ENCODE assay signal across 8 cellular contexts in the genomic region with DNA sequence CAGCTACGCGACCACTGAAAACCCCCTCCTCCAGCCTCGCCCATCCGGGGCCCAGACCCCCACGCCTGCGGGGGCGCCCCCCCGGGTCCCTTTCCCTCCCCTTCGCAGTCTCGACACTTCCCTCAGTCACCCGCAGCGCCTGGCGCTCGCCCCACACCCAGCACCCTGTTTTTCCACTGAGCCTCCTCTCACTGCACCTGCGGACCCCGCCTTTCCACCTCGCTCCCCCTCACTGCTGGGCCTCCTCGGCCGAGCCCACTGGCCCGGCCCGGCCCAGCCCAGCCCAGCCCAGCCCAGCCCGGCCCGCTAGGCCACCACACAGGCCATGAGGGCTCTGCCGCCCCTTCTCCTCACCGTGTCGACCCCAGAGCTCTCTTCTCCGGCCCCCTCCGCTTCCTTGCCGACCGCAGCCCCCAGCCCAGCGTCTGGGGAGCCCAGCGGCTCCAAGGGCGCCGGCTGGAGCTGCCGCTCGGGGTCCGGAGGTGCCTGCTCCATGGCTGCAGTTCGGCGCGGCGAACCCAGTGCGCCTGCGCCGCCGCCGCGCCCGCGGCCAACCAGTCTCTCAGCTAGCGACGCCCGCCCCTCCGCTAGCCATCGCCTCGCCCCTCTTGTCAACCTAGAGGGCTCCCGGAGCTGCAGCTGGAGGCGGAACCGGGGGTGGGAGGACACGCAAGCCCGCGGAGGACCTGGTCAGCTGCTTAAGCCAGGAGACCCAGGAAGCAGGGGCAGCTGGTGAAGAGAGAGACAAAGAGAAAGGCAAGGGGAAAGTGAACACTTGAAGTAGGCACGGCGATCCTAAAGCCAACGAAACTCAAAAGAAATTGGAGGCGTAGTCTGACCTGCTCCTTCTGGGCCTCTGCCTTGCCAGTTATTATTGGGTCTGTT. TPM values are rescaled to one million over a fixed set of nuclear protein-coding genes. Genes with fewer than 3 reads are reported as not detected.
DNase-seq lines count a peak whose midpoint lies in the region; ATAC-seq, FAIRE-seq and TF ChIP-seq lines count a peak whose summit lies in the region.

A gene (minus strand): TSS at position 525 of the 885 bp plus-strand sequence. CDS start 30 bp downstream, at position 495.

- in situ Hi-C loops in GM18951 (cut with MboI; ENCODE audit: low sequenced_read_pairs, unreplicated experiment): no loop called here

- DNase-seq in AG08395 (ENCODE audit: low spot score): peak; percentile 96
- DNase-seq in NCI-H2227 treated with DMSO at 0.1 percent for 48 hours (lab: John Stamatoyannopoulos, UW): peak; percentile 83
- peak; percentile 91 for DNase-seq in WTC11 (ENCODE audit: low spot score)
- peak; percentile 83 for DNase-seq in bronchial epithelial cell (ENCODE audit: low read depth)
- peak; percentile 96 for DNase-seq in iPS-NIHi7 (ENCODE audit: extremely low spot score)
- peak; percentile 78 for DNase-seq in smooth muscle cell (lab: John Stamatoyannopoulos, UW; ENCODE audit: unreplicated experiment)

- H3F3A ChIP-seq in smooth muscle cell (ENCODE audit: low read depth): no peaks in the 10 kb centered on the region

- peaks cover 56% of the 10 kb centered on the region for H3K79me2 ChIP-seq in smooth muscle cell (ENCODE audit: low read depth)

- TF ChIP-seq CTCF in WTC11 (IDR thresholded peaks at IDR 0.05) (no peak), bronchial epithelial cell (IDR thresholded peaks at IDR 0.05; ENCODE audit: insufficient read depth, low read length, severe bottlenecking) (no peak), smooth muscle cell (IDR thresholded peaks at IDR 0.05; ENCODE audit: borderline replicate concordance, insufficient read depth, poor library complexity, severe bottlenecking) (no peak)

- H3K27me3 ChIP-seq in bronchial epithelial cell (ENCODE audit: control insufficient read depth, insufficient read depth, low read length) (no peaks in the 10 kb centered on the region), smooth muscle cell (ENCODE audit: low read depth) (no peaks in the 10 kb centered on the region)

- H3K4me2 ChIP-seq in smooth muscle cell: peak within 1 kb of the TSS; percentile 90

- no peaks in the 10 kb centered on the region for H3K9me3 Mint-ChIP-seq in WTC11

- H3K9me3 ChIP-seq in smooth muscle cell (replicated peaks; ENCODE audit: low read depth): no peaks in the 10 kb centered on the region

- H3K36me3 ChIP-seq in bronchial epithelial cell (ENCODE audit: control insufficient read depth, insufficient read depth, low read length) (no peaks in the 10 kb centered on the region), smooth muscle cell (ENCODE audit: low read depth) (peaks cover 4% of the 10 kb centered on the region)

- H3K4me1 Mint-ChIP-seq in WTC11: peaks cover 10% of the 10 kb centered on the region

- WGBS in smooth muscle cell (ENCODE audit: low lambda C conversion rate): 2% methylated on average over 48 of the region's 65 CpGs

- H3K9ac ChIP-seq in smooth muscle cell (ENCODE audit: low read depth): peak within 1 kb of the TSS; percentile 92

- H3K4me3 Mint-ChIP-seq in WTC11: peak within 1 kb of the TSS; percentile 89

- POLR2A ChIA-PET in WTC11 (lab: Charles Lee): interaction anchor here (0.5 to 1.1 kb wide), 7 partner anchors 10 to 678 kb away, joined by 3 to 11 read pairs (median 3); a partner anchor contains a TSS

- no peak for FAIRE-seq in bronchial epithelial cell (lab: Jason Lieb, UNC)

- H3K4me1 ChIP-seq in smooth muscle cell (ENCODE audit: low read depth): peaks cover 14% of the 10 kb centered on the region

- peaks cover 5% of the 10 kb centered on the region for H3K36me3 Mint-ChIP-seq in WTC11

- peak within 1 kb of the TSS; percentile 73 for H3K27ac ChIP-seq in smooth muscle cell (ENCODE audit: low read depth)

- H3K27ac Mint-ChIP-seq in WTC11: peak within 1 kb of the TSS; percentile 89

- CTCF ChIA-PET in WTC11 (lab: Charles Lee): interaction anchor here (0.6 to 1.4 kb wide), 7 partner anchors 13 to 318 kb away, joined by 3 to 7 read pairs (median 3); no protein-coding TSS in a partner anchor

- ATAC-seq in HG03175 (IDR thresholded peaks at IDR 0.05; ENCODE audit: unreplicated experiment): peak; percentile 83
- peak; percentile 97 for ATAC-seq in WTC11

- H4K20me1 ChIP-seq in smooth muscle cell (ENCODE audit: low read depth): peaks cover 14% of the 10 kb centered on the region

- TF ChIP-seq POLR2A in GM18951 (IDR thresholded peaks at IDR 0.05; ENCODE audit: extremely low read depth, insufficient read depth, insufficient read length): peak; percentile 85

- peak within 1 kb of the TSS; percentile 96 for H2AFZ ChIP-seq in smooth muscle cell (ENCODE audit: low read depth)

- no peaks in the 10 kb centered on the region for H3K27me3 Mint-ChIP-seq in WTC11 (ENCODE audit: low read depth)

- H3K4me3 ChIP-seq in bronchial epithelial cell (ENCODE audit: low read depth, low read length) (peak within 1 kb of the TSS; percentile 87), smooth muscle cell (peak within 1 kb of the TSS; percentile 81)

TF ChIP-seq in WTC11, 78 proteins besides CTCF, POLR2A, EP300 and RAD21:
- TF ChIP-seq, protein P1, sequence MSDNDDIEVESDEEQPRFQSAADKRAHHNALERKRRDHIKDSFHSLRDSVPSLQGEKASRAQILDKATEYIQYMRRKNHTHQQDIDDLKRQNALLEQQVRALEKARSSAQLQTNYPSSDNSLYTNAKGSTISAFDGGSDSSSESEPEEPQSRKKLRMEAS (CRISPR knock-in tag; IDR thresholded peaks at IDR 0.05): peak; percentile 25; the same call in 1 of the 2 replicates
- TF ChIP-seq, protein P2, sequence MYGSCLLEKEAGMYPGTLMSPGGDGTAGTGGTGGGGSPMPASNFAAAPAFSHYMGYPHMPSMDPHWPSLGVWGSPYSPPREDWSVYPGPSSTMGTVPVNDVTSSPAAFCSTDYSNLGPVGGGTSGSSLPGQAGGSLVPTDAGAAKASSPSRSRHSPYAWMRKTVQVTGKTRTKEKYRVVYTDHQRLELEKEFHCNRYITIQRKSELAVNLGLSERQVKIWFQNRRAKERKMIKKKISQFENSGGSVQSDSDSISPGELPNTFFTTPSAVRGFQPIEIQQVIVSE (CRISPR knock-in tag; IDR thresholded peaks at IDR 0.05; ENCODE audit: borderline replicate concordance): no peak
- TF ChIP-seq GABPB1 (CRISPR knock-in tag; IDR thresholded peaks at IDR 0.05) (0 out of 2 replicates have a peak, but pooled peaks have one; percentile 10), FOXK1 (CRISPR knock-in tag; IDR thresholded peaks at IDR 0.05) (peak; percentile 48; the same call in 1 of the 2 replicates), FOXP1 (CRISPR knock-in tag; IDR thresholded peaks at IDR 0.05; ENCODE audit: borderline replicate concordance) (peak; percentile 54; the same call in 1 of the 2 replicates), CBFB (CRISPR knock-in tag; IDR thresholded peaks at IDR 0.05; ENCODE audit: low read depth) (no peak)
- TF ChIP-seq, protein P3, sequence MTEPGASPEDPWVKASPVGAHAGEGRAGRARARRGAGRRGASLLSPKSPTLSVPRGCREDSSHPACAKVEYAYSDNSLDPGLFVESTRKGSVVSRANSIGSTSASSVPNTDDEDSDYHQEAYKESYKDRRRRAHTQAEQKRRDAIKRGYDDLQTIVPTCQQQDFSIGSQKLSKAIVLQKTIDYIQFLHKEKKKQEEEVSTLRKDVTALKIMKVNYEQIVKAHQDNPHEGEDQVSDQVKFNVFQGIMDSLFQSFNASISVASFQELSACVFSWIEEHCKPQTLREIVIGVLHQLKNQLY (CRISPR knock-in tag; IDR thresholded peaks at IDR 0.05): 0 out of 2 replicates have a peak, but pooled peaks have one; percentile 44
- TF ChIP-seq, protein P4, sequence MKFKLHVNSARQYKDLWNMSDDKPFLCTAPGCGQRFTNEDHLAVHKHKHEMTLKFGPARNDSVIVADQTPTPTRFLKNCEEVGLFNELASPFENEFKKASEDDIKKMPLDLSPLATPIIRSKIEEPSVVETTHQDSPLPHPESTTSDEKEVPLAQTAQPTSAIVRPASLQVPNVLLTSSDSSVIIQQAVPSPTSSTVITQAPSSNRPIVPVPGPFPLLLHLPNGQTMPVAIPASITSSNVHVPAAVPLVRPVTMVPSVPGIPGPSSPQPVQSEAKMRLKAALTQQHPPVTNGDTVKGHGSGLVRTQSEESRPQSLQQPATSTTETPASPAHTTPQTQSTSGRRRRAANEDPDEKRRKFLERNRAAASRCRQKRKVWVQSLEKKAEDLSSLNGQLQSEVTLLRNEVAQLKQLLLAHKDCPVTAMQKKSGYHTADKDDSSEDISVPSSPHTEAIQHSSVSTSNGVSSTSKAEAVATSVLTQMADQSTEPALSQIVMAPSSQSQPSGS (CRISPR knock-in tag; IDR thresholded peaks at IDR 0.05; ENCODE audit: borderline replicate concordance, low read depth): 0 out of 2 replicates have a peak, but pooled peaks have one; percentile 24
- TF ChIP-seq, protein P5, sequence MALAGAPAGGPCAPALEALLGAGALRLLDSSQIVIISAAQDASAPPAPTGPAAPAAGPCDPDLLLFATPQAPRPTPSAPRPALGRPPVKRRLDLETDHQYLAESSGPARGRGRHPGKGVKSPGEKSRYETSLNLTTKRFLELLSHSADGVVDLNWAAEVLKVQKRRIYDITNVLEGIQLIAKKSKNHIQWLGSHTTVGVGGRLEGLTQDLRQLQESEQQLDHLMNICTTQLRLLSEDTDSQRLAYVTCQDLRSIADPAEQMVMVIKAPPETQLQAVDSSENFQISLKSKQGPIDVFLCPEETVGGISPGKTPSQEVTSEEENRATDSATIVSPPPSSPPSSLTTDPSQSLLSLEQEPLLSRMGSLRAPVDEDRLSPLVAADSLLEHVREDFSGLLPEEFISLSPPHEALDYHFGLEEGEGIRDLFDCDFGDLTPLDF (CRISPR knock-in tag; IDR thresholded peaks at IDR 0.05): no peak
- TF ChIP-seq, protein P6, sequence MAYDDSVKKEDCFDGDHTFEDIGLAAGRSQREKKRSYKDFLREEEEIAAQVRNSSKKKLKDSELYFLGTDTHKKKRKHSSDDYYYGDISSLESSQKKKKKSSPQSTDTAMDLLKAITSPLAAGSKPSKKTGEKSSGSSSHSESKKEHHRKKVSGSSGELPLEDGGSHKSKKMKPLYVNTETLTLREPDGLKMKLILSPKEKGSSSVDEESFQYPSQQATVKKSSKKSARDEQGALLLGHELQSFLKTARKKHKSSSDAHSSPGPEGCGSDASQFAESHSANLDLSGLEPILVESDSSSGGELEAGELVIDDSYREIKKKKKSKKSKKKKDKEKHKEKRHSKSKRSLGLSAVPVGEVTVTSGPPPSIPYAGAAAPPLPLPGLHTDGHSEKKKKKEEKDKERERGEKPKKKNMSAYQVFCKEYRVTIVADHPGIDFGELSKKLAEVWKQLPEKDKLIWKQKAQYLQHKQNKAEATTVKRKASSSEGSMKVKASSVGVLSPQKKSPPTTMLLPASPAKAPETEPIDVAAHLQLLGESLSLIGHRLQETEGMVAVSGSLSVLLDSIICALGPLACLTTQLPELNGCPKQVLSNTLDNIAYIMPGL (CRISPR knock-in tag; IDR thresholded peaks at IDR 0.05): 0 out of 2 replicates have a peak, but pooled peaks have one; percentile 29
TF ChIP-seq in WTC11: peak in this region for 7.

RNA-seq across cellular contexts. Expression of the gene that starts here (rescaled TPM):
- 23.2 to 26.0 TPM (median 24.8 TPM) in 3 replicates for total RNA-seq in WTC11 (2021)
- 21.9 and 23.0 TPM in 2 replicates for total RNA-seq in bronchial epithelial cell
- 32.3 and 60.4 TPM in 2 replicates for total RNA-seq in smooth muscle cell
- polyA plus RNA-seq in smooth muscle cell: 20.3 and 24.6 TPM in 2 replicates

Comparison
In these comparisons a context has a peak if more than half of its experiments do, and no peak if none do; other contexts are left out.
1. Peak in every context shown above with its lines: DNase-seq, ATAC-seq, H3K4me3 ChIP-seq and H3K27ac ChIP-seq.